ENCODE assay signal across 11 cellular contexts in genomic region chr17:60598001-60598736, GRCh38. TPM values are rescaled to one million over a fixed set of nuclear protein-coding genes. Genes with fewer than 3 reads are reported as not detected.
DNase-seq lines count a peak whose midpoint lies in the region; ATAC-seq, FAIRE-seq and TF ChIP-seq lines count a peak whose summit lies in the region.
"Had no signal": no experiment of that assay in that cellular context is flagged by ENCODE, and none has a peak within 500 bp of the region (broad histone marks: within the 10 kb centered on the region; RNA-seq: fewer than 3 reads in every experiment).

No MANE protein-coding gene starts in this region.

- CTCF ChIA-PET in CD8-positive, alpha-beta T cell (lab: Charles Lee): interaction anchor here (1.6 kb wide), 1 partner anchor 29 kb away, joined by 5 read pairs; no protein-coding TSS in a partner anchor
- CTCF ChIA-PET in activated CD4-positive, alpha-beta memory T cell treated with anti-CD3 and anti-CD28 coated beads, Interleukin-2, amount 10 ng/mL, durations not matched to agents 7 days and 5 days (lab: Charles Lee): interaction anchor here (1.7 to 2.3 kb wide), 2 partner anchors 21 to 40 kb away, joined by 7 to 17 read pairs; no protein-coding TSS in a partner anchor

- POLR2A ChIA-PET in CD8-positive, alpha-beta T cell (lab: Charles Lee): interaction anchor here (0.9 to 1.9 kb wide), 2 partner anchors 19 to 79 kb away, joined by 3 to 4 read pairs; no protein-coding TSS in a partner anchor
- POLR2A ChIA-PET in activated CD4-positive, alpha-beta memory T cell treated with anti-CD3 and anti-CD28 coated beads, Interleukin-2, amount 10 ng/mL, durations not matched to agents 7 days and 5 days (lab: Charles Lee): interaction anchor here (1.2 to 4.3 kb wide), 6 partner anchors 7 to 1263 kb away, joined by 3 to 27 read pairs (median 9); partner anchors contain the start of gene USP32

- no peaks in the 10 kb centered on the region for H3K27me3 ChIP-seq in CD8-positive, alpha-beta T cell (ENCODE audit: insufficient read depth, low read length)

- no peaks in the 10 kb centered on the region for H3K36me3 ChIP-seq in CD8-positive, alpha-beta T cell (ENCODE audit: insufficient read depth, low read length)

- no peak overlapping the region for H3K4me3 ChIP-seq in CD8-positive, alpha-beta T cell (ENCODE audit: low read depth, low read length)

- H3K4me1 Mint-ChIP-seq in CD8-positive, alpha-beta T cell (ENCODE audit: low read depth): peaks cover 24% of the 10 kb centered on the region
- peaks cover 33% of the 10 kb centered on the region for H3K4me1 Mint-ChIP-seq in activated CD4-positive, alpha-beta memory T cell treated with anti-CD3 and anti-CD28 coated beads, Interleukin-2, amount 10 ng/mL, durations not matched to agents 7 days and 5 days
- peaks cover 29% of the 10 kb centered on the region in 2 donors for H3K4me1 Mint-ChIP-seq in natural killer cell treated with Interleukin-12 subunit alpha and Interleukin-12 subunit beta and Interleukin-15 and Interleukin-18, amount 100 ng/mL, for 72 hours (ENCODE audit: low read depth in 2 of 2)

- H3K9me3 ChIP-seq in CD8-positive, alpha-beta T cell (ENCODE audit: low read length): no peaks in the 10 kb centered on the region

- in situ Hi-C loops in KBM-7 (cut with MboI; ENCODE audit: low pct_unique_long_range_greater_than_20kb, low sequenced_read_pairs): no loop called here

- no peak overlapping the region for H3K27ac ChIP-seq in CD8-positive, alpha-beta T cell (ENCODE audit: low read depth, low read length)

- no peaks in the 10 kb centered on the region for H3K27me3 Mint-ChIP-seq in CD8-positive, alpha-beta T cell (ENCODE audit: low read depth)
- H3K27me3 Mint-ChIP-seq in activated CD4-positive, alpha-beta memory T cell treated with anti-CD3 and anti-CD28 coated beads, Interleukin-2, amount 10 ng/mL, durations not matched to agents 7 days and 5 days: no peaks in the 10 kb centered on the region
- H3K27me3 Mint-ChIP-seq in natural killer cell treated with Interleukin-12 subunit alpha and Interleukin-12 subunit beta and Interleukin-15 and Interleukin-18, amount 100 ng/mL, for 72 hours: no peaks in the 10 kb centered on the region

- H3K9me3 Mint-ChIP-seq in CD8-positive, alpha-beta T cell: no peaks in the 10 kb centered on the region
- H3K9me3 Mint-ChIP-seq in activated CD4-positive, alpha-beta memory T cell treated with anti-CD3 and anti-CD28 coated beads, Interleukin-2, amount 10 ng/mL, durations not matched to agents 7 days and 5 days: no peaks in the 10 kb centered on the region
- H3K9me3 Mint-ChIP-seq in natural killer cell treated with Interleukin-12 subunit alpha and Interleukin-12 subunit beta and Interleukin-15 and Interleukin-18, amount 100 ng/mL, for 72 hours: no peaks in the 10 kb centered on the region

- H3K4me3 Mint-ChIP-seq in CD8-positive, alpha-beta T cell: peak overlapping the region; percentile 30
- H3K4me3 Mint-ChIP-seq in activated CD4-positive, alpha-beta memory T cell treated with anti-CD3 and anti-CD28 coated beads, Interleukin-2, amount 10 ng/mL, durations not matched to agents 7 days and 5 days: peak overlapping the region; percentile 40
- H3K4me3 Mint-ChIP-seq in natural killer cell treated with Interleukin-12 subunit alpha and Interleukin-12 subunit beta and Interleukin-15 and Interleukin-18, amount 100 ng/mL, for 72 hours: peak overlapping the region; percentile 48

- no peak overlapping the region for H3K27ac Mint-ChIP-seq in CD8-positive, alpha-beta T cell
- no peak overlapping the region for H3K27ac Mint-ChIP-seq in activated CD4-positive, alpha-beta memory T cell treated with anti-CD3 and anti-CD28 coated beads, Interleukin-2, amount 10 ng/mL, durations not matched to agents 7 days and 5 days
- peak overlapping the region in 1 of 2 donors; percentile 19 for H3K27ac Mint-ChIP-seq in natural killer cell treated with Interleukin-12 subunit alpha and Interleukin-12 subunit beta and Interleukin-15 and Interleukin-18, amount 100 ng/mL, for 72 hours

- ATAC-seq in CD8-positive, alpha-beta T cell: no peak
- no peak for ATAC-seq in natural killer cell treated with Interleukin-12 subunit alpha and Interleukin-12 subunit beta and Interleukin-15 and Interleukin-18, amount 100 ng/mL, for 72 hours
- ATAC-seq in GM18861 (IDR thresholded peaks at IDR 0.05; ENCODE audit: unreplicated experiment) (no peak), GM21576 (IDR thresholded peaks at IDR 0.05; ENCODE audit: unreplicated experiment) (no peak)

- intact Hi-C loops in CD8-positive, alpha-beta T cell (cut with DNase I, micrococcal nuclease): no loop called here

- no peak for DNase-seq in CD8-positive, alpha-beta T cell
- DNase-seq in KBM-7: peak; percentile 87
- no peak for DNase-seq in activated CD4-positive, alpha-beta memory T cell treated with anti-CD3 and anti-CD28 coated beads, Interleukin-2, amount 10 ng/mL, durations not matched to agents 7 days and 5 days
- no peak for DNase-seq in natural killer cell treated with Interleukin-12 subunit alpha and Interleukin-12 subunit beta and Interleukin-15 and Interleukin-18, amount 100 ng/mL, for 72 hours (ENCODE audit: low spot score)
- no peak for DNase-seq in GM19239 (ENCODE audit: insufficient read length, low spot score)
- DNase-seq in NCI-H1694 (lab: John Stamatoyannopoulos, UW): no peak
- DNase-seq: activated CD4-positive, alpha-beta T cell treated with anti-CD3 and anti-CD28 coated beads, Interleukin-2, amount 50 U/mL, for 48 hours; nucleus accumbens had no signal

- no peak for TF ChIP-seq CTCF in CD8-positive, alpha-beta T cell (IDR thresholded peaks at IDR 0.05)

- H3K4me1 ChIP-seq in CD8-positive, alpha-beta T cell (ENCODE audit: insufficient read depth, low read length): peaks cover 11% of the 10 kb centered on the region

- peaks cover 14% of the 10 kb centered on the region for H3K36me3 Mint-ChIP-seq in CD8-positive, alpha-beta T cell
- H3K36me3 Mint-ChIP-seq in activated CD4-positive, alpha-beta memory T cell treated with anti-CD3 and anti-CD28 coated beads, Interleukin-2, amount 10 ng/mL, durations not matched to agents 7 days and 5 days (ENCODE audit: low read depth): peaks cover 5% of the 10 kb centered on the region
- H3K36me3 Mint-ChIP-seq in natural killer cell treated with Interleukin-12 subunit alpha and Interleukin-12 subunit beta and Interleukin-15 and Interleukin-18, amount 100 ng/mL, for 72 hours: peaks cover 4% of the 10 kb centered on the region

- no peak for FAIRE-seq in GM19239 (lab: Jason Lieb, UNC)
- FAIRE-seq: endometrium had no signal

RNA-seq across cellular contexts. Expression of gene PPM1D, which starts 1.8 kb away (rescaled TPM):
- total RNA-seq in CD8-positive, alpha-beta T cell: 10 to 100 TPM; 21.0 to 21.1 TPM
- total RNA-seq in activated CD4-positive, alpha-beta memory T cell treated with anti-CD3 and anti-CD28 coated beads, Interleukin-2, amount 10 ng/mL, durations not matched to agents 7 days and 5 days: 10 to 100 TPM; 17.8 to 18.8 TPM
- total RNA-seq in natural killer cell treated with Interleukin-12 subunit alpha and Interleukin-12 subunit beta and Interleukin-15 and Interleukin-18, amount 100 ng/mL, for 72 hours: 10 to 100 TPM; 16.3 to 18.3 TPM
